Comparison of ENCODE assay signal across 11 cellular contexts in genomic region chr14:52380294-52380693, GRCh38.
DNase-seq lines count a peak whose midpoint lies in the region; ATAC-seq, FAIRE-seq and TF ChIP-seq lines count a peak whose summit lies in the region.
"Had no signal": no experiment of that assay in that cellular context is flagged by ENCODE, and none has a peak within 500 bp of the region (broad histone marks: within the 10 kb centered on the region; RNA-seq: fewer than 3 reads in every experiment).

No MANE protein-coding gene starts in this region.

- peak; percentile 84 for FAIRE-seq in RCC 7860 (lab: Jason Lieb, UNC)

- H3K9me3 Mint-ChIP-seq in activated naive CD8-positive, alpha-beta T cell treated with anti-CD3 and anti-CD28 coated beads, Interleukin-2, amount 50 U/mL, for 24 hours = peaks cover 14% of the 10 kb centered on the region
- H3K9me3 Mint-ChIP-seq in activated naive CD8-positive, alpha-beta T cell treated with anti-CD3 and anti-CD28 coated beads for 36 hours = peaks cover 18% of the 10 kb centered on the region
- peaks cover 8% of the 10 kb centered on the region for H3K9me3 Mint-ChIP-seq in stimulated activated memory B cell treated with anti-CD40 and anti-IgM and Interleukin-4, amounts not matched to agents 10 μg/mL and 1 μg/mL and 100 μg/mL, for 72 hours
- H3K9me3 Mint-ChIP-seq in progenitor cell of endocrine pancreas (ENCODE audit: low read depth) = peaks cover 21% of the 10 kb centered on the region
- H3K9me3 Mint-ChIP-seq in immature natural killer cell = peaks cover 0 to 4% (median 0%) of the 10 kb centered on the region in 6 donors

- peak; percentile 69 for ATAC-seq in activated naive CD8-positive, alpha-beta T cell treated with anti-CD3 and anti-CD28 coated beads, Interleukin-2, amount 50 U/mL, for 24 hours
- ATAC-seq in HG02852 (IDR thresholded peaks at IDR 0.05; ENCODE audit: unreplicated experiment) = peak; percentile 99
- ATAC-seq in stimulated activated memory B cell treated with anti-CD40 and anti-IgM and Interleukin-4, amounts not matched to agents 10 μg/mL and 1 μg/mL and 100 μg/mL, for 72 hours = peak; percentile 69

- H3K27me3 Mint-ChIP-seq in activated naive CD8-positive, alpha-beta T cell treated with anti-CD3 and anti-CD28 coated beads, Interleukin-2, amount 50 U/mL, for 24 hours = no peaks in the 10 kb centered on the region
- H3K27me3 Mint-ChIP-seq in activated naive CD8-positive, alpha-beta T cell treated with anti-CD3 and anti-CD28 coated beads for 36 hours = no peaks in the 10 kb centered on the region
- H3K27me3 Mint-ChIP-seq in stimulated activated memory B cell treated with anti-CD40 and anti-IgM and Interleukin-4, amounts not matched to agents 10 μg/mL and 1 μg/mL and 100 μg/mL, for 72 hours = peaks cover 75% of the 10 kb centered on the region
- no peaks in the 10 kb centered on the region for H3K27me3 Mint-ChIP-seq in progenitor cell of endocrine pancreas
- peaks cover 0 to 4% (median 3%) of the 10 kb centered on the region in 3 donors for H3K27me3 Mint-ChIP-seq in immature natural killer cell (ENCODE audit: low read depth in 3 of 3)
- H3K27me3 Mint-ChIP-seq: stimulated activated naive CD8-positive, alpha-beta T cell treated with anti-CD3 and anti-CD28 coated beads, Interleukin-15, Interleukin-2, amounts not matched to agents 100 ng/mL and 50 ng/mL, for 24 hours had no signal

- H3K4me1 Mint-ChIP-seq in activated naive CD8-positive, alpha-beta T cell treated with anti-CD3 and anti-CD28 coated beads, Interleukin-2, amount 50 U/mL, for 24 hours = peaks cover 8% of the 10 kb centered on the region
- peaks cover 13% of the 10 kb centered on the region for H3K4me1 Mint-ChIP-seq in activated naive CD8-positive, alpha-beta T cell treated with anti-CD3 and anti-CD28 coated beads for 36 hours
- H3K4me1 Mint-ChIP-seq in stimulated activated memory B cell treated with anti-CD40 and anti-IgM and Interleukin-4, amounts not matched to agents 10 μg/mL and 1 μg/mL and 100 μg/mL, for 72 hours = no peaks in the 10 kb centered on the region
- H3K4me1 Mint-ChIP-seq in progenitor cell of endocrine pancreas (ENCODE audit: low read depth) (no peaks in the 10 kb centered on the region), immature natural killer cell (peaks cover 5 to 6% of the 10 kb centered on the region in 2 donors)

- no peak overlapping the region for H3K4me3 Mint-ChIP-seq in activated naive CD8-positive, alpha-beta T cell treated with anti-CD3 and anti-CD28 coated beads, Interleukin-2, amount 50 U/mL, for 24 hours
- H3K4me3 Mint-ChIP-seq in activated naive CD8-positive, alpha-beta T cell treated with anti-CD3 and anti-CD28 coated beads for 36 hours = no peak overlapping the region
- no peak overlapping the region for H3K4me3 Mint-ChIP-seq in stimulated activated memory B cell treated with anti-CD40 and anti-IgM and Interleukin-4, amounts not matched to agents 10 μg/mL and 1 μg/mL and 100 μg/mL, for 72 hours
- H3K4me3 Mint-ChIP-seq in progenitor cell of endocrine pancreas (ENCODE audit: low read depth) = no peak overlapping the region
- no peak overlapping the region for H3K4me3 Mint-ChIP-seq in immature natural killer cell
- H3K4me3 Mint-ChIP-seq: stimulated activated naive CD8-positive, alpha-beta T cell treated with anti-CD3 and anti-CD28 coated beads, Interleukin-15, Interleukin-2, amounts not matched to agents 100 ng/mL and 50 ng/mL, for 24 hours had no signal

- peaks cover 3% of the 10 kb centered on the region for H3K36me3 Mint-ChIP-seq in activated naive CD8-positive, alpha-beta T cell treated with anti-CD3 and anti-CD28 coated beads, Interleukin-2, amount 50 U/mL, for 24 hours (ENCODE audit: low read depth)
- H3K36me3 Mint-ChIP-seq in activated naive CD8-positive, alpha-beta T cell treated with anti-CD3 and anti-CD28 coated beads for 36 hours = peaks cover 7% of the 10 kb centered on the region
- peaks cover 5% of the 10 kb centered on the region for H3K36me3 Mint-ChIP-seq in stimulated activated memory B cell treated with anti-CD40 and anti-IgM and Interleukin-4, amounts not matched to agents 10 μg/mL and 1 μg/mL and 100 μg/mL, for 72 hours
- no peaks in the 10 kb centered on the region for H3K36me3 Mint-ChIP-seq in progenitor cell of endocrine pancreas (ENCODE audit: insufficient read depth)
- peaks cover 2 to 7% (median 5%) of the 10 kb centered on the region in 3 donors for H3K36me3 Mint-ChIP-seq in immature natural killer cell

- no peak overlapping the region for H3K27ac Mint-ChIP-seq in activated naive CD8-positive, alpha-beta T cell treated with anti-CD3 and anti-CD28 coated beads, Interleukin-2, amount 50 U/mL, for 24 hours
- no peak overlapping the region for H3K27ac Mint-ChIP-seq in activated naive CD8-positive, alpha-beta T cell treated with anti-CD3 and anti-CD28 coated beads for 36 hours
- H3K27ac Mint-ChIP-seq in stimulated activated memory B cell treated with anti-CD40 and anti-IgM and Interleukin-4, amounts not matched to agents 10 μg/mL and 1 μg/mL and 100 μg/mL, for 72 hours = no peak overlapping the region
- no peak overlapping the region for H3K27ac Mint-ChIP-seq in progenitor cell of endocrine pancreas
- H3K27ac Mint-ChIP-seq in immature natural killer cell = no peak overlapping the region

- no peak for DNase-seq in activated naive CD8-positive, alpha-beta T cell treated with anti-CD3 and anti-CD28 coated beads, Interleukin-2, amount 50 U/mL, for 24 hours
- no peak for DNase-seq in activated naive CD8-positive, alpha-beta T cell treated with anti-CD3 and anti-CD28 coated beads for 36 hours
- DNase-seq in RCC 7860 (ENCODE audit: low spot score) = peak; percentile 74
- DNase-seq in progenitor cell of endocrine pancreas (ENCODE audit: low spot score, unreplicated experiment) = no peak
- DNase-seq in immature natural killer cell = no peak
- no peak for DNase-seq in GOT3 (lab: John Stamatoyannopoulos, UW)
- DNase-seq: activated T-cell treated with anti-CD3 and anti-CD28 coated beads, Interleukin-2, amount 50 U/mL, for 1 hour; glutamatergic neuron had no signal

- no peak for TF ChIP-seq CTCF in progenitor cell of endocrine pancreas (IDR thresholded peaks at IDR 0.05; ENCODE audit: unreplicated experiment)
